ENCODE assay signal across 13 cellular contexts in the genomic region with DNA sequence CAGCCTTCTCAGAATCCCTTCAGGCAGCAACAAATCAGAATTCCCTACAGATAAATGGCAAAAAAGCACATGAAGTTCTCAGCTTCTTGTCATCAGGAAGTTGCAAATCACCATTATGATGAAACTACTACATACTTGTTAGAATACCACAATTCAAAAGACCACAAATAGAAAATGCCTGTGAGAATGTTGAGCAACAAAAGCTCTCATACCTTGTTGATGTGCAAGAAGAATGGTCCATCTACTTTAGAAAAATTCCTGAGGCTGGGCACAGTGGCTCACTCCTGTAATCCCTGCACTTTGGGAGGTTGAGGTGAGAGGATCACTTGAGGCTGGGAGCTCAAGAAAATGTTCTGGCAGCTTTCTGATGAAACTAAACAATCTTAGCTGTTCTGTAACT.
"Had no signal": no experiment of that assay in that cellular context is flagged by ENCODE, and none has a peak within 500 bp of the region (broad histone marks: within the 10 kb centered on the region; RNA-seq: fewer than 3 reads in every experiment).

No MANE protein-coding gene starts in this region.

- H3K4me1 Mint-ChIP-seq: naive thymus-derived CD4-positive, alpha-beta T cell had no signal

- H3K36me3 Mint-ChIP-seq: naive thymus-derived CD4-positive, alpha-beta T cell had no signal

- H3K36me3 ChIP-seq: colonic mucosa, esophagus squamous epithelium, heart left ventricle, right atrium auricular region had no signal

- H3K27ac ChIP-seq: colonic mucosa, esophagus squamous epithelium, heart left ventricle, right atrium auricular region had no signal

- ATAC-seq: heart left ventricle; naive thymus-derived CD4-positive, alpha-beta T cell had no signal

- H3K27ac Mint-ChIP-seq: naive thymus-derived CD4-positive, alpha-beta T cell; nephron progenitor cell had no signal

- H3K4me3 Mint-ChIP-seq: naive thymus-derived CD4-positive, alpha-beta T cell; nephron progenitor cell had no signal

- H3K27me3 ChIP-seq: colonic mucosa, esophagus squamous epithelium, heart left ventricle, right atrium auricular region had no signal

- H3K4me1 ChIP-seq: colonic mucosa, esophagus squamous epithelium, right atrium auricular region had no signal

- H3K4me3 ChIP-seq: colonic mucosa, esophagus squamous epithelium, heart left ventricle, right atrium auricular region had no signal

- DNase-seq: colonic mucosa; dermis blood vessel endothelial cell; esophagus squamous epithelium; heart left ventricle; hippocampal formation; kidney glomerular epithelial cell; mammary epithelial cell; naive thymus-derived CD4-positive, alpha-beta T cell; nephron progenitor cell; small intestine; stimulated activated CD4-positive, alpha-beta T cell treated with anti-CD3 and anti-CD28 coated beads, Interleukin-12 subunit alpha, Interleukin-12 subunit beta, amount 100 ng/mL, for 4 hours; stimulated activated naive CD4-positive, alpha-beta T cell had no signal
